20 cellular contexts compared by ENCODE assay signal in the genomic region with DNA sequence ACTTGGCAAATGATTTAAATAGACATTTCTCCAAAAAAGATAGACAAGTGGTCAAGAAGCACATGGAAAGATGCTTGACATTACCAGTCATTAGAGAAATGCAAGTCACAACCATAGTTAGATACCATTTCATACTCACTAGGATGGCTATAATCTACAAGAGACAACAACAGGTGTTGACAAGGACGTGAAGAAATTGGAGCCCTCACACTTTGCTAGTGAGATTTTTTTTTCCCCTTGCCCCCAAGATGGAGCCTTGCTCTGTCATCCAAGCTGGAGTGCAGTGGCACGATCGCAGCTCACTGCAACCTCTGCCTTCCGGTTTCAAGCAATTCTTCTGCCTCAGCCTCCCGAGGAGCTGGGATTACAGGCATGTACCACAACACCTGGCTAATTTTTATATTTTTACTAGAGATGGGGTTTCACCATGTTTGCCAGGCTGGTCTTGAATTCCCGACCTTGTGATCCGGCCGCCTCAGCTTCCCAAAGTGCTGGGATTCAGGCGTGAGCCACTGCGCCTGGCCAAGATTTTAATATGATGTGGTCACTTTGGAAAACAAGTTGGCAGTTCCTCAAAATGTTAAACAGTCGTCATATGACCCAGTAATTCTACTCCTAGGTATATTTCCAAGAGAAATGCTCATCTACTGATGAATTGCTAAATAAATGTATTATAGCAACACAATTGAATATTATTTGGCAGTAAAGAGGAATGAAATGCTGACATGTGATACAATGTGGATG.
DNase-seq lines count a peak whose midpoint lies in the region; ATAC-seq and TF ChIP-seq lines count a peak whose summit lies in the region.
"Had no signal": no experiment of that assay in that cellular context is flagged by ENCODE, and none has a peak within 500 bp of the region (broad histone marks: within the 10 kb centered on the region; RNA-seq: fewer than 3 reads in every experiment).

No MANE protein-coding gene starts in this region.

- H3K79me2 ChIP-seq in mammary epithelial cell (ENCODE audit: insufficient read depth, low read length): no peaks in the 10 kb centered on the region

- no peaks in the 10 kb centered on the region for H4K20me1 ChIP-seq in mammary epithelial cell (ENCODE audit: insufficient read depth, low read length)

- CTCF ChIA-PET in MCF 10A (lab: Yijun Ruan, JAX): interaction anchor here (0.7 to 5.4 kb wide), 3 partner anchors 31 to 429 kb away, joined by 3 to 39 read pairs (median 3); no protein-coding TSS in a partner anchor
- CTCF ChIA-PET in mammary epithelial cell (lab: Charles Lee; ENCODE audit: low non-redundant PET): no interaction called here

- intact Hi-C loops in MCF 10A (cut with micrococcal nuclease): no loop called here
- intact Hi-C loops in mammary epithelial cell (cut with micrococcal nuclease): no loop called here

- no peak for TF ChIP-seq POLR2A in gastroesophageal sphincter (IDR thresholded peaks at IDR 0.05)

- H3K27ac Mint-ChIP-seq in MCF 10A (ENCODE audit: low read depth, unreplicated experiment): peak overlapping the region; percentile 8
- H3K27ac Mint-ChIP-seq: CD4-positive, alpha-beta T cell had no signal

- no peak overlapping the region for H3K9ac ChIP-seq in mammary epithelial cell (ENCODE audit: insufficient read depth, low read length)
- H3K9ac ChIP-seq in skeletal muscle tissue (ENCODE audit: low read depth in 1 of 3, low read length in 3 of 3): peak overlapping the region in 1 of 3 donors; percentile 40

- H3K36me3 Mint-ChIP-seq in MCF 10A (ENCODE audit: insufficient read depth, unreplicated experiment): peaks cover 22% of the 10 kb centered on the region

- H3K27me3 ChIP-seq in mammary epithelial cell (ENCODE audit: insufficient read depth, low read length) (no peaks in the 10 kb centered on the region), gastroesophageal sphincter (no peaks in the 10 kb centered on the region), skeletal muscle tissue (ENCODE audit: control insufficient read depth in 3 of 3, insufficient read depth in 3 of 3, low read length in 3 of 3) (no peaks in the 10 kb centered on the region)

- no peak overlapping the region for H2AFZ ChIP-seq in mammary epithelial cell (ENCODE audit: low read depth, low read length)

- in situ Hi-C loops in mammary epithelial cell (cut with MboI; ENCODE audit: low sequenced_read_pairs in 2 of 2): loop anchor here in 1 of 2 donors (10.0 kb wide), 1 partner anchor 429 kb away; no protein-coding TSS in a partner anchor

- POLR2A ChIA-PET in MCF 10A (lab: Yijun Ruan, JAX): interaction anchor here (1.5 kb wide), 1 partner anchor 9 kb away, joined by 3 read pairs; no protein-coding TSS in a partner anchor

- H3K4me3 Mint-ChIP-seq in MCF 10A (ENCODE audit: unreplicated experiment): no peak overlapping the region
- H3K4me3 Mint-ChIP-seq: CD4-positive, alpha-beta T cell had no signal

- H3K36me3 ChIP-seq in mammary epithelial cell (ENCODE audit: insufficient read depth, low read length): no peaks in the 10 kb centered on the region
- no peaks in the 10 kb centered on the region for H3K36me3 ChIP-seq in gastroesophageal sphincter
- no peaks in the 10 kb centered on the region for H3K36me3 ChIP-seq in skeletal muscle tissue (ENCODE audit: control insufficient read depth in 3 of 3, insufficient read depth in 3 of 3, low read length in 3 of 3)

- no peaks in the 10 kb centered on the region for H3K27me3 Mint-ChIP-seq in MCF 10A (ENCODE audit: insufficient read depth, unreplicated experiment)
- H3K27me3 Mint-ChIP-seq: CD4-positive, alpha-beta T cell had no signal

- TF ChIP-seq CTCF in MCF 10A (IDR thresholded peaks at IDR 0.05; ENCODE audit: unreplicated experiment) (no peak), mammary epithelial cell (conservative IDR thresholded peaks at IDR 0.05 in 1 of 2, IDR thresholded peaks at IDR 0.05 in 1 of 2; ENCODE audit: extremely low read depth in 1 of 2, insufficient read depth in 1 of 2, low read depth in 1 of 2, low read length in 2 of 2) (no peak), gastroesophageal sphincter (IDR thresholded peaks at IDR 0.05) (no peak)

- dilution Hi-C loops in mammary epithelial cell (cut with HindIII; ENCODE audit: low sequenced_read_pairs): loop anchor here (25.0 kb wide), 1 partner anchor 412 kb away; no protein-coding TSS in a partner anchor

- H3K4me3 ChIP-seq in mammary epithelial cell (replicated peaks in 1 of 3; ENCODE audit: insufficient read depth in 1 of 3, low read depth in 2 of 3, low read length in 3 of 3) (no peak overlapping the region), gastroesophageal sphincter (no peak overlapping the region), skeletal muscle tissue (ENCODE audit: low read length in 3 of 3) (no peak overlapping the region)

- no peak for TF ChIP-seq EP300 in gastroesophageal sphincter (IDR thresholded peaks at IDR 0.05)

- H3K9me3 ChIP-seq in mammary epithelial cell (replicated peaks; ENCODE audit: insufficient read depth, low read length) (no peaks in the 10 kb centered on the region), gastroesophageal sphincter (no peaks in the 10 kb centered on the region), skeletal muscle tissue (ENCODE audit: control insufficient read depth in 3 of 3, low read length in 3 of 3) (no peaks in the 10 kb centered on the region)
- H3K9me3 ChIP-seq: Caco-2 had no signal

- ATAC-seq in gastroesophageal sphincter (peak; percentile 50), GM18502 (IDR thresholded peaks at IDR 0.05; ENCODE audit: poor library complexity, unreplicated experiment) (no peak)
- ATAC-seq: HCT116, PC-3 had no signal

- H3K9me3 Mint-ChIP-seq in MCF 10A (ENCODE audit: unreplicated experiment): no peaks in the 10 kb centered on the region
- H3K9me3 Mint-ChIP-seq: CD4-positive, alpha-beta T cell had no signal

- H3K27ac ChIP-seq in mammary epithelial cell (ENCODE audit: insufficient read depth, low read depth, low read length) (no peak overlapping the region), gastroesophageal sphincter (peak overlapping the region in 2 of 4 donors; percentile 39 to 63), skeletal muscle tissue (ENCODE audit: low read depth, low read length) (peak overlapping the region; percentile 57)

- no TSS peak for BruUV-seq in MCF 10A (replicated peaks; lab: Mats Ljungman, UMichigan)
- BruUV-seq in mammary epithelial cell (replicated peaks; lab: Mats Ljungman, UMichigan): no TSS peak

- H3K4me1 Mint-ChIP-seq in MCF 10A (ENCODE audit: insufficient read depth, unreplicated experiment): peaks cover 17% of the 10 kb centered on the region

- H3K4me1 ChIP-seq in mammary epithelial cell (ENCODE audit: insufficient read depth, low read length) (peaks cover 7% of the 10 kb centered on the region), gastroesophageal sphincter (peaks cover 0 to 34% (median 0%) of the 10 kb centered on the region in 3 donors), skeletal muscle tissue (ENCODE audit: control insufficient read depth in 3 of 3, insufficient read depth in 3 of 3, low read length in 3 of 3) (peaks cover 7 to 18% (median 17%) of the 10 kb centered on the region in 3 donors)

- H3K4me2 ChIP-seq in mammary epithelial cell (ENCODE audit: insufficient read depth, low read depth, low read length): no peak overlapping the region

- WGBS in mammary epithelial cell (ENCODE audit: low coverage, missing lambda C conversion rate): 85% methylated on average over 8 of the region's 11 CpGs
- WGBS in gastroesophageal sphincter (ENCODE audit: low coverage in 1 of 2), 2 donors: 48 to 53% methylated on average over 7 to 8 of the region's 11 CpGs

- no peak for DNase-seq in MCF 10A (ENCODE audit: unreplicated experiment)
- DNase-seq in mammary epithelial cell: no peak
- DNase-seq in astrocyte of the hippocampus (ENCODE audit: low read depth, low spot score): peak; percentile 16
- DNase-seq in NCI-H524 treated with DMSO at 0.1 percent for 48 hours (lab: John Stamatoyannopoulos, UW): no peak
- no peak for DNase-seq in globus pallidus (ENCODE audit: low spot score)
- DNase-seq: Caco-2; CD4-positive, alpha-beta T cell; GDM1; GOT3; MV-4-11; NCI-H1694 treated with DMSO at 0.1 percent for 48 hours; NCI-H510A; NCI-H774; PC-3; RPMI8226; SIG-M5 had no signal
